38 cellular contexts compared by ENCODE assay signal in genomic region chr5:116980581-116980980, GRCh38.
"Had no signal": no experiment of that assay in that cellular context is flagged by ENCODE, and none has a peak within 500 bp of the region (broad histone marks: within the 10 kb centered on the region; RNA-seq: fewer than 3 reads in every experiment).

No MANE protein-coding gene starts in this region.

- H3K4me1 ChIP-seq: adrenal gland, ascending aorta, body of pancreas, breast epithelium had no signal

- H3K4me3 ChIP-seq: adrenal gland, ascending aorta, body of pancreas, breast epithelium, cardiac muscle cell had no signal

- H3K27ac Mint-ChIP-seq: activated naive CD4-positive, alpha-beta T cell treated with anti-CD3 and anti-CD28 coated beads for 36 hours; activated naive CD4-positive, alpha-beta T cell treated with anti-CD3 and anti-CD28 coated beads, Interleukin-2, amount 10 ng/mL, durations not matched to agents 7 days and 5 days; activated naive CD4-positive, alpha-beta T cell treated with anti-CD3 and anti-CD28 coated beads, Interleukin-2, amount 50 U/mL, for 24 hours; activated naive CD4-positive, alpha-beta T cell treated with anti-CD3 and anti-CD28 coated beads, Interleukin-2, amount 50 U/mL, for 72 hours; activated naive CD8-positive, alpha-beta T cell; activated naive CD8-positive, alpha-beta T cell treated with anti-CD3 and anti-CD28 coated beads for 36 hours; activated naive CD8-positive, alpha-beta T cell treated with anti-CD3 and anti-CD28 coated beads, Interleukin-2, amount 10 ng/mL, durations not matched to agents 7 days and 5 days; activated naive CD8-positive, alpha-beta T cell treated with anti-CD3 and anti-CD28 coated beads, Interleukin-2, amount 50 U/mL, for 24 hours; activated T-cell treated with anti-CD3 and anti-CD28 coated beads, Interleukin-2, amount 50 U/mL, for 24 hours; activated T-cell treated with anti-CD3 and anti-CD28 coated beads, Interleukin-2, amount 50 U/mL, for 72 hours; activated T-helper 1 cell treated with anti-CD3 and anti-CD28 coated beads, Interleukin-12 subunit alpha, Interleukin-12 subunit beta, Interleukin-2, Interleukin-4 antibody, amounts not matched to agents 30 ng/mL and 10 ng/mL and 1 ng/mL, durations not matched to agents 14 hours and 24 hours and 36 hours; activated T-helper 17 cell treated with anti-CD3 and anti-CD28 coated beads, Interleukin-2, amount 50 U/mL, for 72 hours; activated T-helper 2 cell treated with anti-CD3 and anti-CD28 coated beads, Interferon-gamma antibody, Interleukin-2, Interleukin-4, amounts not matched to agents 10 μg/mL and 5 μg/mL and 100 μg/mL, durations not matched to agents 14 hours and 24 hours and 36 hours; brain had no signal

- H3K27me3 ChIP-seq: adrenal gland, ascending aorta, body of pancreas, brain microvascular endothelial cell, breast epithelium, cardiac muscle cell had no signal

- H3K27me3 Mint-ChIP-seq: activated naive CD4-positive, alpha-beta T cell treated with anti-CD3 and anti-CD28 coated beads, Interleukin-2, amount 10 ng/mL, durations not matched to agents 7 days and 5 days; activated naive CD8-positive, alpha-beta T cell; activated naive CD8-positive, alpha-beta T cell treated with anti-CD3 and anti-CD28 coated beads for 36 hours; activated naive CD8-positive, alpha-beta T cell treated with anti-CD3 and anti-CD28 coated beads, Interleukin-2, amount 50 U/mL, for 24 hours; activated T-cell treated with anti-CD3 and anti-CD28 coated beads, Interleukin-2, amount 50 U/mL, for 24 hours; activated T-helper 17 cell treated with anti-CD3 and anti-CD28 coated beads, Interleukin-2, amount 50 U/mL, for 72 hours; brain; central memory CD8-positive, alpha-beta T cell had no signal

- H3K9me3 Mint-ChIP-seq: activated naive CD4-positive, alpha-beta T cell treated with anti-CD3 and anti-CD28 coated beads for 36 hours; activated naive CD4-positive, alpha-beta T cell treated with anti-CD3 and anti-CD28 coated beads, Interleukin-2, amount 10 ng/mL, durations not matched to agents 7 days and 5 days; activated naive CD8-positive, alpha-beta T cell treated with anti-CD3 and anti-CD28 coated beads, Interleukin-2, amount 10 ng/mL, durations not matched to agents 7 days and 5 days; activated naive CD8-positive, alpha-beta T cell treated with anti-CD3 and anti-CD28 coated beads, Interleukin-2, amount 50 U/mL, for 24 hours; activated T-cell treated with anti-CD3 and anti-CD28 coated beads, Interleukin-2, amount 50 U/mL, for 24 hours; activated T-cell treated with anti-CD3 and anti-CD28 coated beads, Interleukin-2, amount 50 U/mL, for 4 hours; activated T-helper 1 cell treated with anti-CD3 and anti-CD28 coated beads, Interleukin-12 subunit alpha, Interleukin-12 subunit beta, Interleukin-2, Interleukin-4 antibody, amounts not matched to agents 30 ng/mL and 10 ng/mL and 1 ng/mL, durations not matched to agents 14 hours and 24 hours and 36 hours; activated T-helper 2 cell treated with anti-CD3 and anti-CD28 coated beads, Interferon-gamma antibody, Interleukin-2, Interleukin-4, amounts not matched to agents 10 μg/mL and 5 μg/mL and 100 μg/mL, durations not matched to agents 14 hours and 24 hours and 36 hours; brain had no signal

- DNase-seq: activated effector memory CD4-positive, alpha-beta T cell treated with anti-CD3 and anti-CD28 coated beads, Interleukin-2, amount 50 U/mL, for 16 hours; activated effector memory CD4-positive, alpha-beta T cell treated with Interleukin-2 at 50 U/mL for 16 hours; activated gamma-delta T cell; activated gamma-delta T cell treated with Interleukin-2 at 50 U/mL for 16 hours; activated naive CD4-positive, alpha-beta T cell; activated naive CD4-positive, alpha-beta T cell treated with anti-CD3 and anti-CD28 coated beads for 36 hours; activated naive CD4-positive, alpha-beta T cell treated with anti-CD3 and anti-CD28 coated beads, Interleukin-2, amount 10 ng/mL, durations not matched to agents 7 days and 5 days; activated naive CD4-positive, alpha-beta T cell treated with anti-CD3 and anti-CD28 coated beads, Interleukin-2, amount 50 U/mL, for 16 hours; activated naive CD4-positive, alpha-beta T cell treated with Interleukin-2 at 50 U/mL for 16 hours; activated naive CD8-positive, alpha-beta T cell treated with anti-CD3 and anti-CD28 coated beads for 36 hours; activated naive CD8-positive, alpha-beta T cell treated with anti-CD3 and anti-CD28 coated beads, Interleukin-2, amount 10 ng/mL, durations not matched to agents 7 days and 5 days; activated naive CD8-positive, alpha-beta T cell treated with anti-CD3 and anti-CD28 coated beads, Interleukin-2, amount 50 U/mL, for 24 hours; activated T-cell treated with anti-CD3 and anti-CD28 coated beads, Interleukin-2, amount 50 U/mL, for 1 hour; activated T-cell treated with anti-CD3 and anti-CD28 coated beads, Interleukin-2, amount 50 U/mL, for 24 hours; activated T-cell treated with anti-CD3 and anti-CD28 coated beads, Interleukin-2, amount 50 U/mL, for 4 hours; activated T-cell treated with anti-CD3 and anti-CD28 coated beads, Interleukin-2, amount 50 U/mL, for 48 hours; activated T-cell treated with anti-CD3 and anti-CD28 coated beads, Interleukin-2, amount 50 U/mL, for 72 hours; adrenal gland; amniotic stem cell; amygdala; anterior cingulate cortex; aorta; body of pancreas; brain microvascular endothelial cell; caudate nucleus; central memory CD4-positive, alpha-beta T cell; cerebellar nuclear complex had no signal

- H3K4me1 Mint-ChIP-seq: activated naive CD4-positive, alpha-beta T cell treated with anti-CD3 and anti-CD28 coated beads, Interleukin-2, amount 10 ng/mL, durations not matched to agents 7 days and 5 days; activated naive CD4-positive, alpha-beta T cell treated with anti-CD3 and anti-CD28 coated beads, Interleukin-2, amount 50 U/mL, for 24 hours; activated naive CD8-positive, alpha-beta T cell treated with anti-CD3 and anti-CD28 coated beads for 36 hours; activated naive CD8-positive, alpha-beta T cell treated with anti-CD3 and anti-CD28 coated beads, Interleukin-2, amount 10 ng/mL, durations not matched to agents 7 days and 5 days; activated naive CD8-positive, alpha-beta T cell treated with anti-CD3 and anti-CD28 coated beads, Interleukin-2, amount 50 U/mL, for 24 hours; activated T-helper 17 cell treated with anti-CD3 and anti-CD28 coated beads, Interleukin-2, amount 50 U/mL, for 72 hours; central memory CD8-positive, alpha-beta T cell had no signal

- H3K36me3 ChIP-seq: adrenal gland, ascending aorta, brain microvascular endothelial cell, breast epithelium, cardiac muscle cell had no signal

- H3K27ac ChIP-seq: adrenal gland, ascending aorta, body of pancreas, brain microvascular endothelial cell, breast epithelium, cardiac muscle cell had no signal

- H3K4me3 Mint-ChIP-seq: activated naive CD4-positive, alpha-beta T cell treated with anti-CD3 and anti-CD28 coated beads for 36 hours; activated naive CD4-positive, alpha-beta T cell treated with anti-CD3 and anti-CD28 coated beads, Interleukin-2, amount 10 ng/mL, durations not matched to agents 7 days and 5 days; activated naive CD4-positive, alpha-beta T cell treated with anti-CD3 and anti-CD28 coated beads, Interleukin-2, amount 50 U/mL, for 24 hours; activated naive CD8-positive, alpha-beta T cell; activated naive CD8-positive, alpha-beta T cell treated with anti-CD3 and anti-CD28 coated beads for 36 hours; activated naive CD8-positive, alpha-beta T cell treated with anti-CD3 and anti-CD28 coated beads, Interleukin-2, amount 10 ng/mL, durations not matched to agents 7 days and 5 days; activated naive CD8-positive, alpha-beta T cell treated with anti-CD3 and anti-CD28 coated beads, Interleukin-2, amount 50 U/mL, for 24 hours; activated T-cell treated with anti-CD3 and anti-CD28 coated beads, Interleukin-2, amount 50 U/mL, for 24 hours; activated T-cell treated with anti-CD3 and anti-CD28 coated beads, Interleukin-2, amount 50 U/mL, for 4 hours; activated T-cell treated with anti-CD3 and anti-CD28 coated beads, Interleukin-2, amount 50 U/mL, for 72 hours; activated T-helper 1 cell treated with anti-CD3 and anti-CD28 coated beads, Interleukin-12 subunit alpha, Interleukin-12 subunit beta, Interleukin-2, Interleukin-4 antibody, amounts not matched to agents 30 ng/mL and 10 ng/mL and 1 ng/mL, durations not matched to agents 14 hours and 24 hours and 36 hours; activated T-helper 17 cell treated with anti-CD3 and anti-CD28 coated beads, Interleukin-2, amount 50 U/mL, for 72 hours; brain; central memory CD8-positive, alpha-beta T cell had no signal

- H3K36me3 Mint-ChIP-seq: activated naive CD4-positive, alpha-beta T cell treated with anti-CD3 and anti-CD28 coated beads, Interleukin-2, amount 10 ng/mL, durations not matched to agents 7 days and 5 days; activated naive CD4-positive, alpha-beta T cell treated with anti-CD3 and anti-CD28 coated beads, Interleukin-2, amount 50 U/mL, for 24 hours; activated naive CD4-positive, alpha-beta T cell treated with anti-CD3 and anti-CD28 coated beads, Interleukin-2, amount 50 U/mL, for 72 hours; activated naive CD8-positive, alpha-beta T cell; activated naive CD8-positive, alpha-beta T cell treated with anti-CD3 and anti-CD28 coated beads for 36 hours; activated naive CD8-positive, alpha-beta T cell treated with anti-CD3 and anti-CD28 coated beads, Interleukin-2, amount 10 ng/mL, durations not matched to agents 7 days and 5 days; brain had no signal

- H3K9me3 ChIP-seq: adrenal gland, ascending aorta, body of pancreas, breast epithelium had no signal

- ATAC-seq: activated naive CD4-positive, alpha-beta T cell treated with anti-CD3 and anti-CD28 coated beads, Interleukin-2, amount 50 U/mL, for 72 hours; activated naive CD8-positive, alpha-beta T cell treated with anti-CD3 and anti-CD28 coated beads, Interleukin-2, amount 50 U/mL, for 24 hours; activated T-cell treated with anti-CD3 and anti-CD28 coated beads, Interleukin-2, amount 50 U/mL, for 4 hours; activated T-cell treated with anti-CD3 and anti-CD28 coated beads, Interleukin-2, amount 50 U/mL, for 72 hours; activated T-helper 17 cell treated with anti-CD3 and anti-CD28 coated beads, Interleukin-2, amount 50 U/mL, for 72 hours; body of pancreas had no signal
